Comparison of ENCODE assay signal across 15 cellular contexts in the genomic region with DNA sequence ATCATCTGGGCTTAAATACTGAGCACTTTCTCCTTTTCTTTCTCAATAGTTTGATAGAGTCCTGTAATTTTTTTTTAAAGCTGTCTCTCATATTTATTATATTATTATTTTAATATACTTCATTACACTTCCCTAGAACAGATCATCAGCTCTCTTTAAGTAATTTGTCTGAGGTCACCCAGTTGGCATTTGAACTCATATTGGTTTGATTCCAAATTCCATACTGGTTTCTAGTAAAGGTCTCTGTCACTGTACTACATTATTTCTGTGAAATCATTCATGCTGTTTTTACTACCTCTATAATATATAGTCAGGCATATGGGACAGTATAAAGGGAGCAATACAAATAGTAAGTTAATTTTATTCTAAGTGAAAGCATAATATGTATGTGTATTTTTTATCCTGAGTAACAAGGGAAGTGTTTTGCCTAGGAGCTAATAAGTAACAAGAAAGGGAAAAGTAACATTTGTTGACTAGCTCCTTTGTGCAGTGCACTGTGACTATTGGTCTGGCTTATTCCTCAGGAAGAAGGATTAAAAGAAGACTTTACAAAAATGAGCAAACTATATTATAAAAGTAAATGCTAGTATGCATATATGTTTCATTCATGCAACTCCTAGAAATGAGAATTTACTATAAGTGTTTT. TPM values are rescaled to one million over a fixed set of nuclear protein-coding genes. Genes with fewer than 3 reads are reported as not detected.
DNase-seq lines count a peak whose midpoint lies in the region; ATAC-seq and TF ChIP-seq lines count a peak whose summit lies in the region.
"Had no signal": no experiment of that assay in that cellular context is flagged by ENCODE, and none has a peak within 500 bp of the region (broad histone marks: within the 10 kb centered on the region; RNA-seq: fewer than 3 reads in every experiment).

No MANE protein-coding gene starts in this region.

- no peak for ATAC-seq in SK-N-SH treated with all-trans-retinoic acid at 6 μM for 48 hours
- no peak for ATAC-seq in GM19328 (IDR thresholded peaks at IDR 0.05; ENCODE audit: unreplicated experiment)
- ATAC-seq: activated CD8-positive, alpha-beta memory T cell treated with anti-CD3 and anti-CD28 coated beads, Interleukin-2, amount 10 ng/mL, durations not matched to agents 7 days and 5 days; gastroesophageal sphincter had no signal

- peaks cover 18% of the 10 kb centered on the region for H3F3A ChIP-seq in SK-N-SH (replicated peaks; ENCODE audit: insufficient read depth)

- TF ChIP-seq CTCF in SK-N-SH (IDR thresholded peaks at IDR 0.05) (no peak), breast epithelium (IDR thresholded peaks at IDR 0.05) (no peak), uterus (IDR thresholded peaks at IDR 0.05) (no peak), coronary artery (IDR thresholded peaks at IDR 0.05) (no peak)

- no peaks in the 10 kb centered on the region for H3K9me2 ChIP-seq in SK-N-SH

- peaks cover 5% of the 10 kb centered on the region; the same call in 1 of the 2 replicates for H3K79me2 ChIP-seq in SK-N-SH (ENCODE audit: insufficient read depth)

- CTCF ChIA-PET in SK-N-SH (lab: Yijun Ruan, JAX), result interaction anchor here (0.7 to 0.9 kb wide), 2 partner anchors 303 to 351 kb away, joined by 3 read pairs; no protein-coding TSS in a partner anchor

- H3K4me1 ChIP-seq in SK-N-SH (ENCODE audit: control insufficient read depth in 1 of 2, insufficient read depth in 2 of 2, low read depth in 1 of 2, low read length in 1 of 2) (peaks cover 0 to 29% of the 10 kb centered on the region in 2 experiments; a peak in 3 of 4 replicates), breast epithelium (peaks cover 0 to 14% of the 10 kb centered on the region in 2 donors), uterus (peaks cover 3 to 19% of the 10 kb centered on the region in 2 donors)

- H3K9ac ChIP-seq in SK-N-SH, result no peak overlapping the region

- H3K27ac ChIP-seq in SK-N-SH (ENCODE audit: low read depth in 2 of 2, low read length in 1 of 2), result peak overlapping the region; percentile 30 to 39; a peak in 2 of 4 replicates
- H3K27ac ChIP-seq in breast epithelium, result peak overlapping the region; percentile 8 to 46
- peak overlapping the region; percentile 18 to 94 for H3K27ac ChIP-seq in uterus
- H3K27ac ChIP-seq in coronary artery, result peak overlapping the region in 1 of 2 donors; percentile 15

- TF ChIP-seq EP300 in SK-N-SH (IDR thresholded peaks at IDR 0.05; ENCODE audit: borderline replicate concordance in 1 of 2, low read depth in 1 of 2, low read length in 1 of 2), result no peak

- no peak overlapping the region for H2AFZ ChIP-seq in SK-N-SH (ENCODE audit: low read depth)

- DNase-seq in SK-N-SH, result no peak
- DNase-seq in breast epithelium (ENCODE audit: low spot score in 2 of 2), result no peak
- DNase-seq in kidney glomerular epithelial cell (lab: John Stamatoyannopoulos, UW), result peak; percentile 58
- no peak for DNase-seq in uterus
- no peak for DNase-seq in coronary artery (ENCODE audit: low spot score)
- DNase-seq in AML-193 (lab: John Stamatoyannopoulos, UW), result no peak
- DNase-seq: 8988T; activated CD8-positive, alpha-beta memory T cell treated with anti-CD3 and anti-CD28 coated beads, Interleukin-2, amount 10 ng/mL, durations not matched to agents 7 days and 5 days; activated naive CD4-positive, alpha-beta T cell treated with anti-CD3 and anti-CD28 coated beads, Interleukin-2, amount 50 U/mL, for 16 hours; NCI-H1436; NCI-H82; SIG-M5 had no signal

- H3K36me3 ChIP-seq in SK-N-SH (replicated peaks in 1 of 2; ENCODE audit: control insufficient read depth in 1 of 2, insufficient read depth in 2 of 2, low read length in 1 of 2) (peaks cover 2 to 21% of the 10 kb centered on the region in 2 experiments), breast epithelium (no peaks in the 10 kb centered on the region), uterus (no peaks in the 10 kb centered on the region)

- H3K27me3 ChIP-seq in SK-N-SH (ENCODE audit: insufficient read depth) (no peaks in the 10 kb centered on the region), breast epithelium (no peaks in the 10 kb centered on the region), uterus (no peaks in the 10 kb centered on the region)
- H3K27me3 ChIP-seq: gastroesophageal sphincter had no signal

- POLR2A ChIA-PET in SK-N-SH (lab: Yijun Ruan, JAX), result no interaction called here

- no peak for TF ChIP-seq RAD21 in SK-N-SH (IDR thresholded peaks at IDR 0.05; ENCODE audit: low read length)

- H3K4me3 ChIP-seq in SK-N-SH (ENCODE audit: low read depth in 2 of 2, low read length in 1 of 2) (no peak overlapping the region), breast epithelium (no peak overlapping the region), uterus (no peak overlapping the region), coronary artery (no peak overlapping the region)
- H3K4me3 ChIP-seq: gastroesophageal sphincter had no signal

- intact Hi-C loops in breast epithelium (cut with DNase I; ENCODE audit: low total_unique reads), result no loop called here
- intact Hi-C loops in uterus (cut with DNase I; ENCODE audit: low total_unique reads), result no loop called here

- no peak overlapping the region for H3K4me2 ChIP-seq in SK-N-SH

- TF ChIP-seq POLR2A in breast epithelium (IDR thresholded peaks at IDR 0.05), result no peak
- TF ChIP-seq POLR2A in uterus (IDR thresholded peaks at IDR 0.05), result no peak

- H4K20me1 ChIP-seq in SK-N-SH (ENCODE audit: insufficient read depth), result no peaks in the 10 kb centered on the region

- H3K9me3 ChIP-seq in SK-N-SH (no peaks in the 10 kb centered on the region), breast epithelium (no peaks in the 10 kb centered on the region), uterus (no peaks in the 10 kb centered on the region)
- H3K9me3 ChIP-seq: gastroesophageal sphincter had no signal

TF ChIP-seq in SK-N-SH, 30 proteins besides CTCF, POLR2A, EP300 and RAD21:
- TF ChIP-seq ELF1 (IDR thresholded peaks at IDR 0.05) (no peak), TEAD4 (IDR thresholded peaks at IDR 0.05; ENCODE audit: borderline replicate concordance, insufficient read depth) (no peak), FOSL2 (IDR thresholded peaks at IDR 0.05; ENCODE audit: borderline replicate concordance, low read depth) (no peak)

TF ChIP-seq in SK-N-SH treated with all-trans-retinoic acid at 6 μM for 48 hours, 23 proteins besides CTCF, POLR2A, EP300 and RAD21:
- TF ChIP-seq, protein P1, sequence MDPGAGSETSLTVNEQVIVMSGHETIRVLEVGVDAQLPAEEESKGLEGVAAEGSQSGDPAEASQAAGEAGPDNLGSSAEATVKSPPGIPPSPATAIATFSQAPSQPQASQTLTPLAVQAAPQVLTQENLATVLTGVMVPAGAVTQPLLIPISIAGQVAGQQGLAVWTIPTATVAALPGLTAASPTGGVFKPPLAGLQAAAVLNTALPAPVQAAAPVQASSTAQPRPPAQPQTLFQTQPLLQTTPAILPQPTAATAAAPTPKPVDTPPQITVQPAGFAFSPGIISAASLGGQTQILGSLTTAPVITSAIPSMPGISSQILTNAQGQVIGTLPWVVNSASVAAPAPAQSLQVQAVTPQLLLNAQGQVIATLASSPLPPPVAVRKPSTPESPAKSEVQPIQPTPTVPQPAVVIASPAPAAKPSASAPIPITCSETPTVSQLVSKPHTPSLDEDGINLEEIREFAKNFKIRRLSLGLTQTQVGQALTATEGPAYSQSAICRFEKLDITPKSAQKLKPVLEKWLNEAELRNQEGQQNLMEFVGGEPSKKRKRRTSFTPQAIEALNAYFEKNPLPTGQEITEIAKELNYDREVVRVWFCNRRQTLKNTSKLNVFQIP (CRISPR knock-in tag; IDR thresholded peaks at IDR 0.05; ENCODE audit: borderline replicate concordance, low read depth), result no peak
- TF ChIP-seq PPARA (CRISPR knock-in tag; IDR thresholded peaks at IDR 0.05; ENCODE audit: borderline replicate concordance) (no peak), ARNTL (CRISPR knock-in tag; IDR thresholded peaks at IDR 0.05; ENCODE audit: borderline replicate concordance, low read depth) (no peak), RARB (CRISPR knock-in tag; IDR thresholded peaks at IDR 0.05) (no peak), SNAI2 (CRISPR knock-in tag; IDR thresholded peaks at IDR 0.05) (no peak)
TF ChIP-seq in SK-N-SH treated with all-trans-retinoic acid at 6 μM for 48 hours: peak in this region for 0.

RNA-seq across cellular contexts. Expression of gene LPAR6, which starts 14.3 kb away (rescaled TPM):
- 0.03 TPM in 1 of 2 replicates, not detected in the other for polyA plus RNA-seq in SK-N-SH (2012; rRNA removed)
- polyA plus RNA-seq in SK-N-SH (2012; cell fraction: cytosol; rRNA removed), result 0.03 and 0.08 TPM in 2 replicates
- not detected in 2 replicates for polyA plus RNA-seq in SK-N-SH (2012; cell fraction: nucleus; rRNA removed)
- total RNA-seq in breast epithelium (10 to 100 TPM; 23.7 to 44.2 (median 40.5) TPM), uterus (10 to 100 TPM; 13.1 to 85.9 (median 38.9) TPM)
